In the genomic region with DNA sequence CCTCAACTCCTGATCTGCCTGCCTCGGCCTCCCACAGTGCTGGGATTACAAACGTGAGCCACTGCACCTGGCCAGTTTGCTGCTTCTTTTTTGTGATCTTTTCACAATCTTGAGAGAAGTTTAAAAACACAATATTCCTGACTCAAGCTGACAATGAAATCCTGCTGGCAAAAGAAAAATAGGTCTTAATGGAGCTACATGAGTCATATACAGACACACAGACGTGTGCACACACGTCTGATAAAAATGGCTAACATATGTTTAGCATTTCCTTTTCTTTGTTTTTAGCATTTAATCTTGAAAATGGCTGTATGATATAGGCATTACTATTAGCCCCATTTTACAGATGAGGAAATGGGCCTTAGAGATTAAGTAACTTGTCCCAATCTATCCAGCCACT, we compare ENCODE assay signal across 1 cellular context.
TF ChIP-seq lines count a peak whose summit lies in the region.

No MANE protein-coding gene starts in this region.

TF ChIP-seq in IMR-90, 13 proteins besides CTCF, POLR2A, EP300 and RAD21:
- no peak for TF ChIP-seq SMC3 (IDR thresholded peaks at IDR 0.05; ENCODE audit: low read depth, low read length)
- TF ChIP-seq RFX5 (IDR thresholded peaks at IDR 0.05; ENCODE audit: low read depth, low read length), result no peak
- TF ChIP-seq CEBPB (IDR thresholded peaks at IDR 0.05; ENCODE audit: low read depth, low read length), result no peak
- TF ChIP-seq CHD1 (IDR thresholded peaks at IDR 0.05; ENCODE audit: low read depth, low read length), result no peak
- TF ChIP-seq MAZ (IDR thresholded peaks at IDR 0.05; ENCODE audit: borderline replicate concordance, low read depth, low read length), result no peak
- no peak for TF ChIP-seq MAFK (IDR thresholded peaks at IDR 0.05; ENCODE audit: low read depth, low read length)
- TF ChIP-seq, protein P1, sequence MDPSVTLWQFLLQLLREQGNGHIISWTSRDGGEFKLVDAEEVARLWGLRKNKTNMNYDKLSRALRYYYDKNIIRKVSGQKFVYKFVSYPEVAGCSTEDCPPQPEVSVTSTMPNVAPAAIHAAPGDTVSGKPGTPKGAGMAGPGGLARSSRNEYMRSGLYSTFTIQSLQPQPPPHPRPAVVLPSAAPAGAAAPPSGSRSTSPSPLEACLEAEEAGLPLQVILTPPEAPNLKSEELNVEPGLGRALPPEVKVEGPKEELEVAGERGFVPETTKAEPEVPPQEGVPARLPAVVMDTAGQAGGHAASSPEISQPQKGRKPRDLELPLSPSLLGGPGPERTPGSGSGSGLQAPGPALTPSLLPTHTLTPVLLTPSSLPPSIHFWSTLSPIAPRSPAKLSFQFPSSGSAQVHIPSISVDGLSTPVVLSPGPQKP (IDR thresholded peaks at IDR 0.05; ENCODE audit: borderline replicate concordance, low read depth, low read length), result no peak
- no peak for TF ChIP-seq RCOR1 (IDR thresholded peaks at IDR 0.05; ENCODE audit: insufficient replicate concordance, low read length)
- no peak for TF ChIP-seq FOS (IDR thresholded peaks at IDR 0.05; ENCODE audit: low read depth, low read length)
- TF ChIP-seq BHLHE40 (IDR thresholded peaks at IDR 0.05; ENCODE audit: low read depth, low read length), result no peak
- TF ChIP-seq MXI1 (IDR thresholded peaks at IDR 0.05; ENCODE audit: borderline replicate concordance, low read depth, low read length), result no peak
- TF ChIP-seq NFE2L2 (IDR thresholded peaks at IDR 0.05; ENCODE audit: low read depth, low read length), result no peak
- no peak for TF ChIP-seq USF2 (IDR thresholded peaks at IDR 0.05; ENCODE audit: low read depth, low read length)
